Comparison of ENCODE assay signal across 1 cellular context in genomic region chr20:49597825-49598395, GRCh38.
TF ChIP-seq lines count a peak whose summit lies in the region.

No MANE protein-coding gene starts in this region.

TF ChIP-seq in HepG2, 621 proteins besides CTCF, POLR2A, EP300 and RAD21 (continues in another document):
- 0 out of 2 replicates have a peak, but pooled peaks have one; percentile 34 for TF ChIP-seq ZNF691 (CRISPR knock-in tag; IDR thresholded peaks at IDR 0.05; ENCODE audit: borderline replicate concordance, low read depth)
- 0 out of 4 replicates have a peak, but pooled peaks of 1 of the 2 experiments have one; percentile 20 for TF ChIP-seq ATF4 (CRISPR knock-in tag; IDR thresholded peaks at IDR 0.05)
- peak; percentile 75 for TF ChIP-seq RCOR2 (CRISPR knock-in tag; IDR thresholded peaks at IDR 0.05)
- TF ChIP-seq FOXK1 (CRISPR knock-in tag; IDR thresholded peaks at IDR 0.05; ENCODE audit: borderline replicate concordance, low read depth): peak; percentile 64; the same call in 1 of the 2 replicates
- TF ChIP-seq, protein P1, sequence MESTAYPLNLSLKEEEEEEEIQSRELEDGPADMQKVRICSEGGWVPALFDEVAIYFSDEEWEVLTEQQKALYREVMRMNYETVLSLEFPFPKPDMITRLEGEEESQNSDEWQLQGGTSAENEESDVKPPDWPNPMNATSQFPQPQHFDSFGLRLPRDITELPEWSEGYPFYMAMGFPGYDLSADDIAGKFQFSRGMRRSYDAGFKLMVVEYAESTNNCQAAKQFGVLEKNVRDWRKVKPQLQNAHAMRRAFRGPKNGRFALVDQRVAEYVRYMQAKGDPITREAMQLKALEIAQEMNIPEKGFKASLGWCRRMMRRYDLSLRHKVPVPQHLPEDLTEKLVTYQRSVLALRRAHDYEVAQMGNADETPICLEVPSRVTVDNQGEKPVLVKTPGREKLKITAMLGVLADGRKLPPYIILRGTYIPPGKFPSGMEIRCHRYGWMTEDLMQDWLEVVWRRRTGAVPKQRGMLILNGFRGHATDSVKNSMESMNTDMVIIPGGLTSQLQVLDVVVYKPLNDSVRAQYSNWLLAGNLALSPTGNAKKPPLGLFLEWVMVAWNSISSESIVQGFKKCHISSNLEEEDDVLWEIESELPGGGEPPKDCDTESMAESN (CRISPR knock-in tag; conservative IDR thresholded peaks at IDR 0.05): no peak
- peak; percentile 88 for TF ChIP-seq ZNF770 (CRISPR knock-in tag; IDR thresholded peaks at IDR 0.05)
- TF ChIP-seq ZNF558 (CRISPR knock-in tag; IDR thresholded peaks at IDR 0.05; ENCODE audit: borderline replicate concordance): peak; percentile 70; the same call in 1 of the 2 replicates
- TF ChIP-seq, protein P2, sequence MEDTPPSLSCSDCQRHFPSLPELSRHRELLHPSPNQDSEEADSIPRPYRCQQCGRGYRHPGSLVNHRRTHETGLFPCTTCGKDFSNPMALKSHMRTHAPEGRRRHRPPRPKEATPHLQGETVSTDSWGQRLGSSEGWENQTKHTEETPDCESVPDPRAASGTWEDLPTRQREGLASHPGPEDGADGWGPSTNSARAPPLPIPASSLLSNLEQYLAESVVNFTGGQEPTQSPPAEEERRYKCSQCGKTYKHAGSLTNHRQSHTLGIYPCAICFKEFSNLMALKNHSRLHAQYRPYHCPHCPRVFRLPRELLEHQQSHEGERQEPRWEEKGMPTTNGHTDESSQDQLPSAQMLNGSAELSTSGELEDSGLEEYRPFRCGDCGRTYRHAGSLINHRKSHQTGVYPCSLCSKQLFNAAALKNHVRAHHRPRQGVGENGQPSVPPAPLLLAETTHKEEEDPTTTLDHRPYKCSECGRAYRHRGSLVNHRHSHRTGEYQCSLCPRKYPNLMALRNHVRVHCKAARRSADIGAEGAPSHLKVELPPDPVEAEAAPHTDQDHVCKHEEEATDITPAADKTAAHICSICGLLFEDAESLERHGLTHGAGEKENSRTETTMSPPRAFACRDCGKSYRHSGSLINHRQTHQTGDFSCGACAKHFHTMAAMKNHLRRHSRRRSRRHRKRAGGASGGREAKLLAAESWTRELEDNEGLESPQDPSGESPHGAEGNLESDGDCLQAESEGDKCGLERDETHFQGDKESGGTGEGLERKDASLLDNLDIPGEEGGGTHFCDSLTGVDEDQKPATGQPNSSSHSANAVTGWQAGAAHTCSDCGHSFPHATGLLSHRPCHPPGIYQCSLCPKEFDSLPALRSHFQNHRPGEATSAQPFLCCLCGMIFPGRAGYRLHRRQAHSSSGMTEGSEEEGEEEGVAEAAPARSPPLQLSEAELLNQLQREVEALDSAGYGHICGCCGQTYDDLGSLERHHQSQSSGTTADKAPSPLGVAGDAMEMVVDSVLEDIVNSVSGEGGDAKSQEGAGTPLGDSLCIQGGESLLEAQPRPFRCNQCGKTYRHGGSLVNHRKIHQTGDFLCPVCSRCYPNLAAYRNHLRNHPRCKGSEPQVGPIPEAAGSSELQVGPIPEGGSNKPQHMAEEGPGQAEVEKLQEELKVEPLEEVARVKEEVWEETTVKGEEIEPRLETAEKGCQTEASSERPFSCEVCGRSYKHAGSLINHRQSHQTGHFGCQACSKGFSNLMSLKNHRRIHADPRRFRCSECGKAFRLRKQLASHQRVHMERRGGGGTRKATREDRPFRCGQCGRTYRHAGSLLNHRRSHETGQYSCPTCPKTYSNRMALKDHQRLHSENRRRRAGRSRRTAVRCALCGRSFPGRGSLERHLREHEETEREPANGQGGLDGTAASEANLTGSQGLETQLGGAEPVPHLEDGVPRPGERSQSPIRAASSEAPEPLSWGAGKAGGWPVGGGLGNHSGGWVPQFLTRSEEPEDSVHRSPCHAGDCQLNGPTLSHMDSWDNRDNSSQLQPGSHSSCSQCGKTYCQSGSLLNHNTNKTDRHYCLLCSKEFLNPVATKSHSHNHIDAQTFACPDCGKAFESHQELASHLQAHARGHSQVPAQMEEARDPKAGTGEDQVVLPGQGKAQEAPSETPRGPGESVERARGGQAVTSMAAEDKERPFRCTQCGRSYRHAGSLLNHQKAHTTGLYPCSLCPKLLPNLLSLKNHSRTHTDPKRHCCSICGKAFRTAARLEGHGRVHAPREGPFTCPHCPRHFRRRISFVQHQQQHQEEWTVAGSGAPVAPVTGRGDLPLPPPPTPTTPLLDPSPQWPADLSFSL (CRISPR knock-in tag; IDR thresholded peaks at IDR 0.05): peak; percentile 95
- TF ChIP-seq KDM1A (CRISPR knock-in tag; IDR thresholded peaks at IDR 0.05): 0 out of 2 replicates have a peak, but pooled peaks have one; percentile 66
- TF ChIP-seq, protein P3, sequence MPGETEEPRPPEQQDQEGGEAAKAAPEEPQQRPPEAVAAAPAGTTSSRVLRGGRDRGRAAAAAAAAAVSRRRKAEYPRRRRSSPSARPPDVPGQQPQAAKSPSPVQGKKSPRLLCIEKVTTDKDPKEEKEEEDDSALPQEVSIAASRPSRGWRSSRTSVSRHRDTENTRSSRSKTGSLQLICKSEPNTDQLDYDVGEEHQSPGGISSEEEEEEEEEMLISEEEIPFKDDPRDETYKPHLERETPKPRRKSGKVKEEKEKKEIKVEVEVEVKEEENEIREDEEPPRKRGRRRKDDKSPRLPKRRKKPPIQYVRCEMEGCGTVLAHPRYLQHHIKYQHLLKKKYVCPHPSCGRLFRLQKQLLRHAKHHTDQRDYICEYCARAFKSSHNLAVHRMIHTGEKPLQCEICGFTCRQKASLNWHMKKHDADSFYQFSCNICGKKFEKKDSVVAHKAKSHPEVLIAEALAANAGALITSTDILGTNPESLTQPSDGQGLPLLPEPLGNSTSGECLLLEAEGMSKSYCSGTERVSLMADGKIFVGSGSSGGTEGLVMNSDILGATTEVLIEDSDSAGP (CRISPR knock-in tag; IDR thresholded peaks at IDR 0.05; ENCODE audit: borderline replicate concordance): no peak
- peak; percentile 49; the same call in 1 of the 2 replicates for TF ChIP-seq ZFX (CRISPR knock-in tag; IDR thresholded peaks at IDR 0.05; ENCODE audit: low read depth)
- TF ChIP-seq FOXA1 (IDR thresholded peaks at IDR 0.05): no peak
- TF ChIP-seq FOXA1 (CRISPR knock-in tag; IDR thresholded peaks at IDR 0.05): peak; percentile 29; the same call in 1 of the 2 replicates
- peak; percentile 31; the same call in 1 of the 2 replicates for TF ChIP-seq MED1 (CRISPR knock-in tag; IDR thresholded peaks at IDR 0.05)
- TF ChIP-seq, protein P4, sequence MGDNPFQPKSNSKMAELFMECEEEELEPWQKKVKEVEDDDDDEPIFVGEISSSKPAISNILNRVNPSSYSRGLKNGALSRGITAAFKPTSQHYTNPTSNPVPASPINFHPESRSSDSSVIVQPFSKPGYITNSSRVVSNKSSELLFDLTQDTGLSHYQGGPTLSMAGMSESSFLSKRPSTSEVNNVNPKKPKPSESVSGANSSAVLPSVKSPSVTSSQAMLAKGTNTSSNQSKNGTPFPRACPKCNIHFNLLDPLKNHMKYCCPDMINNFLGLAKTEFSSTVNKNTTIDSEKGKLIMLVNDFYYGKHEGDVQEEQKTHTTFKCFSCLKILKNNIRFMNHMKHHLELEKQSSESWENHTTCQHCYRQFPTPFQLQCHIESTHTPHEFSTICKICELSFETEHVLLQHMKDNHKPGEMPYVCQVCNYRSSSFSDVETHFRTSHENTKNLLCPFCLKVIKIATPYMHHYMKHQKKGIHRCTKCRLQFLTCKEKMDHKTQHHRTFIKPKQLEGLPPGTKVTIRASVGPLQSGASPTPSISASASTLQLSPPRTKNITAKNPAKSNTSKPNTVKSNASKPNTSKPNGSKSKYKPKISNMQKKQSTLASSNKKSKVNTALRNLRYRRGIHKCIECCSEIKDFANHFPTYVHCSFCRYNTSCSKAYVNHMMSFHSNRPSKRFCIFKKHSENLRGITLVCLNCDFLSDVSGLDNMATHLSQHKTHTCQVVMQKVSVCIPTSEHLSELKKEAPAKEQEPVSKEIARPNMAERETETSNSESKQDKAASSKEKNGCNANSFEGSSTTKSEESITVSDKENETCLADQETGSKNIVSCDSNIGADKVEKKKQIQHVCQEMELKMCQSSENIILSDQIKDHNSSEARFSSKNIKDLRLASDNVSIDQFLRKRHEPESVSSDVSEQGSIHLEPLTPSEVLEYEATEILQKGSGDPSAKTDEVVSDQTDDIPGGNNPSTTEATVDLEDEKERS (CRISPR knock-in tag; IDR thresholded peaks at IDR 0.05): peak; percentile 91
- TF ChIP-seq PAWR (CRISPR knock-in tag; IDR thresholded peaks at IDR 0.05; ENCODE audit: borderline replicate concordance): no peak
- 0 out of 2 replicates have a peak, but pooled peaks have one; percentile 26 for TF ChIP-seq NR1H2 (CRISPR knock-in tag; IDR thresholded peaks at IDR 0.05; ENCODE audit: borderline replicate concordance, low read depth)
- 0 out of 2 replicates have a peak, but pooled peaks have one; percentile 21 for TF ChIP-seq ZNF354B (CRISPR knock-in tag; IDR thresholded peaks at IDR 0.05)
- TF ChIP-seq ZBTB42 (CRISPR knock-in tag; IDR thresholded peaks at IDR 0.05): no peak
- no peak for TF ChIP-seq NR2F6 (IDR thresholded peaks at IDR 0.05)
- peak; percentile 39 for TF ChIP-seq NR2F6 (CRISPR knock-in tag; IDR thresholded peaks at IDR 0.05)
- peak; percentile 11; the same call in 1 of the 2 replicates for TF ChIP-seq RARA (CRISPR knock-in tag; IDR thresholded peaks at IDR 0.05)
- TF ChIP-seq, protein P5, sequence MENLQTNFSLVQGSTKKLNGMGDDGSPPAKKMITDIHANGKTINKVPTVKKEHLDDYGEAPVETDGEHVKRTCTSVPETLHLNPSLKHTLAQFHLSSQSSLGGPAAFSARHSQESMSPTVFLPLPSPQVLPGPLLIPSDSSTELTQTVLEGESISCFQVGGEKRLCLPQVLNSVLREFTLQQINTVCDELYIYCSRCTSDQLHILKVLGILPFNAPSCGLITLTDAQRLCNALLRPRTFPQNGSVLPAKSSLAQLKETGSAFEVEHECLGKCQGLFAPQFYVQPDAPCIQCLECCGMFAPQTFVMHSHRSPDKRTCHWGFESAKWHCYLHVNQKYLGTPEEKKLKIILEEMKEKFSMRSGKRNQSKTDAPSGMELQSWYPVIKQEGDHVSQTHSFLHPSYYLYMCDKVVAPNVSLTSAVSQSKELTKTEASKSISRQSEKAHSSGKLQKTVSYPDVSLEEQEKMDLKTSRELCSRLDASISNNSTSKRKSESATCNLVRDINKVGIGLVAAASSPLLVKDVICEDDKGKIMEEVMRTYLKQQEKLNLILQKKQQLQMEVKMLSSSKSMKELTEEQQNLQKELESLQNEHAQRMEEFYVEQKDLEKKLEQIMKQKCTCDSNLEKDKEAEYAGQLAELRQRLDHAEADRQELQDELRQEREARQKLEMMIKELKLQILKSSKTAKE (CRISPR knock-in tag; IDR thresholded peaks at IDR 0.05; ENCODE audit: borderline replicate concordance): peak; percentile 48; the same call in 1 of the 2 replicates
- TF ChIP-seq ZSCAN22 (CRISPR knock-in tag; IDR thresholded peaks at IDR 0.05): no peak
- TF ChIP-seq FOXA3 (CRISPR knock-in tag; IDR thresholded peaks at IDR 0.05): 0 out of 2 replicates have a peak, but pooled peaks have one; percentile 6
- TF ChIP-seq FOXP4 (CRISPR knock-in tag; IDR thresholded peaks at IDR 0.05): peak; percentile 59
- no peak for TF ChIP-seq SMARCE1 (IDR thresholded peaks at IDR 0.05; ENCODE audit: borderline replicate concordance)
- TF ChIP-seq, protein P6, sequence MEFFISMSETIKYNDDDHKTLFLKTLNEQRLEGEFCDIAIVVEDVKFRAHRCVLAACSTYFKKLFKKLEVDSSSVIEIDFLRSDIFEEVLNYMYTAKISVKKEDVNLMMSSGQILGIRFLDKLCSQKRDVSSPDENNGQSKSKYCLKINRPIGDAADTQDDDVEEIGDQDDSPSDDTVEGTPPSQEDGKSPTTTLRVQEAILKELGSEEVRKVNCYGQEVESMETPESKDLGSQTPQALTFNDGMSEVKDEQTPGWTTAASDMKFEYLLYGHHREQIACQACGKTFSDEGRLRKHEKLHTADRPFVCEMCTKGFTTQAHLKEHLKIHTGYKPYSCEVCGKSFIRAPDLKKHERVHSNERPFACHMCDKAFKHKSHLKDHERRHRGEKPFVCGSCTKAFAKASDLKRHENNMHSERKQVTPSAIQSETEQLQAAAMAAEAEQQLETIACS (CRISPR knock-in tag; IDR thresholded peaks at IDR 0.05): no peak
- TF ChIP-seq AGO2 (optimal IDR thresholded peaks at IDR 0.05; ENCODE audit: low read depth, low read length): no peak
- TF ChIP-seq ZSCAN21 (CRISPR knock-in tag; IDR thresholded peaks at IDR 0.05; ENCODE audit: borderline replicate concordance): peak; percentile 25; the same call in 1 of the 2 replicates
- TF ChIP-seq RELA (CRISPR knock-in tag; IDR thresholded peaks at IDR 0.05): no peak
- TF ChIP-seq FOXP1 (IDR thresholded peaks at IDR 0.05): no peak; the same call in 1 of the 2 replicates
- peak; percentile 82 for TF ChIP-seq FOXP1 (CRISPR knock-in tag; IDR thresholded peaks at IDR 0.05)
